In the genomic region with DNA sequence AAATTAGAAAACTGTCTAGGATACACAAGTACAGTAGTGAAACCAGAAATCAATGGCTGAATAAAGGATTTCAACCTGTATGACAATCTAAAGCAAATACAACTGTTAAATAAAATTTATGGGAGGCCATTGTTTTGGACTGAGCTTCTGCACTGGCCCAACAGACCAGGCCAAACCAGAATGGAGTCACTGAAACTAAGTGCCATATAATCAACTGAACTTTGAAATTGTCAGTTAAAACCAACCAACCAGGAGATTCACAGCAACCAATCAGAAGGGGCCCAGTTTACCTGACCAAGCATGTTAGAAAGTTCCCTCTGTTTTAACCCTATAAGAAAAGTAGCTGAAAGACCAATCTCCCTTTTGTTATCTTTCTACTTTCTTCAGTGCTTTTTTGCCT, we compare ENCODE assay signal across 22 cellular contexts.
"Had no signal": no experiment of that assay in that cellular context is flagged by ENCODE, and none has a peak within 500 bp of the region (broad histone marks: within the 10 kb centered on the region; RNA-seq: fewer than 3 reads in every experiment).

No MANE protein-coding gene starts in this region.

- DNase-seq: cortex of kidney; hypothalamus; immature natural killer cell; islet precursor cell; kidney glomerular epithelial cell; left ventricle myocardium superior; lower lobe of right lung; natural killer cell; right lobe of liver; stimulated activated CD4-positive, alpha-beta T cell treated with anti-CD3 and anti-CD28 coated beads, Interleukin-12 subunit alpha, Interleukin-12 subunit beta, amount 100 ng/mL, for 4 hours; stimulated activated CD4-positive, alpha-beta T cell treated with anti-CD3 and anti-CD28 coated beads, Interleukin-1b, Interleukin-23, amount 100 ng/mL, for 48 hours; stimulated activated CD4-positive, alpha-beta T cell treated with anti-CD3 and anti-CD28 coated beads, Interleukin-4, amount 100 ng/mL, for 1 hour; stimulated activated CD8-positive, alpha-beta memory T cell treated with anti-CD3 and anti-CD28 coated beads, Interleukin-4, amount 100 ng/mL, for 48 hours; stimulated activated naive CD4-positive, alpha-beta T cell treated with Interleukin-2 at 50 U/mL for 16 hours; stomach; thyroid gland; trophoblast cell had no signal

- H3K9me3 ChIP-seq: lower lobe of right lung, neutrophil, right lobe of liver, stomach, thyroid gland, vagina had no signal

- H3K36me3 Mint-ChIP-seq: immature natural killer cell, natural killer cell had no signal

- H3K36me3 ChIP-seq: lower lobe of right lung, neutrophil, right lobe of liver, stomach, thyroid gland, vagina had no signal

- H2AFZ ChIP-seq: parathyroid adenoma had no signal

- H3K4me3 Mint-ChIP-seq: immature natural killer cell, natural killer cell had no signal

- H3K79me2 ChIP-seq: parathyroid adenoma had no signal

- H3K4me1 Mint-ChIP-seq: natural killer cell had no signal

- H3K27ac Mint-ChIP-seq: immature natural killer cell, natural killer cell, progenitor cell of endocrine pancreas had no signal

- H3K27ac ChIP-seq: lower lobe of right lung, neutrophil, parathyroid adenoma, right lobe of liver, stomach, thyroid gland, vagina had no signal

- H3K27me3 Mint-ChIP-seq: progenitor cell of endocrine pancreas had no signal

- H3K9me3 Mint-ChIP-seq: immature natural killer cell, natural killer cell had no signal

- H3K4me1 ChIP-seq: lower lobe of right lung, parathyroid adenoma, right lobe of liver, stomach, thyroid gland, vagina had no signal

- ATAC-seq: left ventricle myocardium superior, lower lobe of right lung, natural killer cell, right lobe of liver had no signal

- H3K4me2 ChIP-seq: smooth muscle cell had no signal

- H3K27me3 ChIP-seq: neutrophil, right lobe of liver, stomach, thyroid gland, vagina had no signal

- H3K4me3 ChIP-seq: lower lobe of right lung, right lobe of liver, smooth muscle cell, stomach, thyroid gland, vagina had no signal

- H3K9ac ChIP-seq: parathyroid adenoma had no signal
